Comparison of ENCODE assay signal across 9 cellular contexts in genomic region chr12:101793401-101793800, GRCh38. TPM values are rescaled to one million over a fixed set of nuclear protein-coding genes. Genes with fewer than 3 reads are reported as not detected.
DNase-seq lines count a peak whose midpoint lies in the region; ATAC-seq and TF ChIP-seq lines count a peak whose summit lies in the region.
"Had no signal": no experiment of that assay in that cellular context is flagged by ENCODE, and none has a peak within 500 bp of the region (broad histone marks: within the 10 kb centered on the region; RNA-seq: fewer than 3 reads in every experiment).

No MANE protein-coding gene starts in this region.

- peaks cover 27% of the 10 kb centered on the region for H3K36me3 ChIP-seq in lower lobe of right lung

- H3K4me3 Mint-ChIP-seq in activated CD4-positive, alpha-beta T cell treated with anti-CD3 and anti-CD28 coated beads for 36 hours: no peak overlapping the region
- peak overlapping the region; percentile 59 for H3K4me3 Mint-ChIP-seq in activated naive CD8-positive, alpha-beta T cell treated with anti-CD3 and anti-CD28 coated beads, Interleukin-2, amount 50 U/mL, for 24 hours

- peaks cover 31% of the 10 kb centered on the region for H3K4me1 Mint-ChIP-seq in activated CD4-positive, alpha-beta T cell treated with anti-CD3 and anti-CD28 coated beads for 36 hours
- peaks cover 63% of the 10 kb centered on the region for H3K4me1 Mint-ChIP-seq in activated naive CD8-positive, alpha-beta T cell treated with anti-CD3 and anti-CD28 coated beads, Interleukin-2, amount 50 U/mL, for 24 hours

- H3K9me3 Mint-ChIP-seq in activated CD4-positive, alpha-beta T cell treated with anti-CD3 and anti-CD28 coated beads for 36 hours (ENCODE audit: low read depth): no peaks in the 10 kb centered on the region
- H3K9me3 Mint-ChIP-seq in activated naive CD8-positive, alpha-beta T cell treated with anti-CD3 and anti-CD28 coated beads, Interleukin-2, amount 50 U/mL, for 24 hours: no peaks in the 10 kb centered on the region

- no peaks in the 10 kb centered on the region for H3K9me3 ChIP-seq in lower lobe of right lung
- H3K9me3 ChIP-seq: neutrophil had no signal

- ATAC-seq in activated CD4-positive, alpha-beta T cell treated with anti-CD3 and anti-CD28 coated beads for 36 hours: peak; percentile 94
- ATAC-seq in HG02973 (IDR thresholded peaks at IDR 0.05; ENCODE audit: unreplicated experiment) (peak; percentile 57), lower lobe of right lung (no peak), GM21360 (IDR thresholded peaks at IDR 0.05; ENCODE audit: unreplicated experiment) (no peak)
- peak; percentile 96 for ATAC-seq in activated naive CD8-positive, alpha-beta T cell treated with anti-CD3 and anti-CD28 coated beads, Interleukin-2, amount 50 U/mL, for 24 hours

- H3K4me1 ChIP-seq in lower lobe of right lung: no peaks in the 10 kb centered on the region

- H3K27ac ChIP-seq in lower lobe of right lung: no peak overlapping the region
- H3K27ac ChIP-seq: neutrophil had no signal

- CTCF ChIA-PET in activated CD4-positive, alpha-beta T cell treated with anti-CD3 and anti-CD28 coated beads for 36 hours (lab: Charles Lee): interaction anchor here (0.6 to 3.0 kb wide), 14 partner anchors 13 to 66 kb away, joined by 3 to 20 read pairs (median 4); partner anchors contain the start of gene GNPTAB

- no peak overlapping the region for H3K27ac Mint-ChIP-seq in activated CD4-positive, alpha-beta T cell treated with anti-CD3 and anti-CD28 coated beads for 36 hours
- H3K27ac Mint-ChIP-seq in activated naive CD8-positive, alpha-beta T cell treated with anti-CD3 and anti-CD28 coated beads, Interleukin-2, amount 50 U/mL, for 24 hours: peak overlapping the region; percentile 85

- no peaks in the 10 kb centered on the region for H3K27me3 ChIP-seq in lower lobe of right lung (ENCODE audit: low read depth)
- H3K27me3 ChIP-seq: neutrophil had no signal

- no peaks in the 10 kb centered on the region for H3K27me3 Mint-ChIP-seq in activated CD4-positive, alpha-beta T cell treated with anti-CD3 and anti-CD28 coated beads for 36 hours
- H3K27me3 Mint-ChIP-seq in activated naive CD8-positive, alpha-beta T cell treated with anti-CD3 and anti-CD28 coated beads, Interleukin-2, amount 50 U/mL, for 24 hours: no peaks in the 10 kb centered on the region

- TF ChIP-seq CTCF in retinal pigment epithelial cell (conservative IDR thresholded peaks at IDR 0.05; ENCODE audit: low read depth, low read length) (no peak), lower lobe of right lung (IDR thresholded peaks at IDR 0.05) (no peak)

- POLR2A ChIA-PET in activated CD4-positive, alpha-beta T cell treated with anti-CD3 and anti-CD28 coated beads for 36 hours (lab: Charles Lee): no interaction called here

- no peak for DNase-seq in activated CD4-positive, alpha-beta T cell treated with anti-CD3 and anti-CD28 coated beads for 36 hours
- DNase-seq in activated CD4-positive, alpha-beta T cell treated with anti-CD3 and anti-CD28 coated beads for 4 hours: no peak
- no peak for DNase-seq in activated naive CD8-positive, alpha-beta T cell treated with anti-CD3 and anti-CD28 coated beads, Interleukin-2, amount 50 U/mL, for 24 hours
- DNase-seq in retinal pigment epithelial cell (ENCODE audit: low read depth): peak; percentile 46
- DNase-seq in UCSD-AML1 (lab: John Stamatoyannopoulos, UW; ENCODE audit: unreplicated experiment): no peak
- DNase-seq in lower lobe of right lung: no peak

- H3K4me3 ChIP-seq in retinal pigment epithelial cell (ENCODE audit: low read length) (no peak overlapping the region), lower lobe of right lung (no peak overlapping the region)

- intact Hi-C loops in activated CD4-positive, alpha-beta T cell treated with anti-CD3 and anti-CD28 coated beads for 36 hours (cut with DNase I, micrococcal nuclease): loop anchor here (1.0 to 2.0 kb wide), 3 partner anchors 11 to 37 kb away; partner anchors contain the start of gene GNPTAB (in 1 of the 2)
- intact Hi-C loops in lower lobe of right lung (cut with DNase I): no loop called here

- H3K36me3 Mint-ChIP-seq in activated CD4-positive, alpha-beta T cell treated with anti-CD3 and anti-CD28 coated beads for 36 hours (ENCODE audit: low read depth): peaks cover 10% of the 10 kb centered on the region
- peaks cover 37% of the 10 kb centered on the region for H3K36me3 Mint-ChIP-seq in activated naive CD8-positive, alpha-beta T cell treated with anti-CD3 and anti-CD28 coated beads, Interleukin-2, amount 50 U/mL, for 24 hours (ENCODE audit: low read depth)

RNA-seq across cellular contexts. Expression of gene GNPTAB, which starts 37.4 kb away (rescaled TPM):
- 10 to 100 TPM; 20.4 to 24.0 TPM for total RNA-seq in activated CD4-positive, alpha-beta T cell treated with anti-CD3 and anti-CD28 coated beads for 36 hours
- 59.2 TPM for total RNA-seq in lower lobe of right lung

RNA-seq across cellular contexts. Expression of gene SYCP3, which starts 54.1 kb away (rescaled TPM):
- total RNA-seq in activated CD4-positive, alpha-beta T cell treated with anti-CD3 and anti-CD28 coated beads for 36 hours: under 1 TPM in 1 of 2 experiments, not detected in 1; 0.16 TPM
- 0.71 TPM for total RNA-seq in lower lobe of right lung

Comparison
In these comparisons a context has a peak if more than half of its experiments do, and no peak if none do; other contexts are left out.
1. ATAC-seq: peak in activated CD4-positive, alpha-beta T cell treated with anti-CD3 and anti-CD28 coated beads for 36 hours (single experiment), HG02973 (single experiment) and activated naive CD8-positive, alpha-beta T cell treated with anti-CD3 and anti-CD28 coated beads, Interleukin-2, amount 50 U/mL, for 24 hours (single experiment); none in lower lobe of right lung (0 of 2) and GM21360 (single experiment).